In genomic region chr21:33238565-33239255, GRCh38 we compare ENCODE assay signal across 9 cellular contexts. TPM values are rescaled to one million over a fixed set of nuclear protein-coding genes. Genes with fewer than 3 reads are reported as not detected.
DNase-seq lines count a peak whose midpoint lies in the region; ATAC-seq and TF ChIP-seq lines count a peak whose summit lies in the region.
"Had no signal": no experiment of that assay in that cellular context is flagged by ENCODE, and none has a peak within 500 bp of the region (broad histone marks: within the 10 kb centered on the region; RNA-seq: fewer than 3 reads in every experiment).

No MANE protein-coding gene starts in this region.

- peak; percentile 22 for DNase-seq in AG20443 (ENCODE audit: low spot score)
- no peak for DNase-seq in T-cell
- no peak for DNase-seq in inferior parietal cortex (ENCODE audit: extremely low spot score)
- DNase-seq in SW480 (ENCODE audit: low spot score), result no peak
- no peak for DNase-seq in ecto neural progenitor cell (ENCODE audit: low spot score)
- no peak for DNase-seq in brain microvascular endothelial cell
- DNase-seq: foreskin melanocyte had no signal

- CTCF ChIA-PET in T-cell (lab: Charles Lee), result interaction anchor here (0.6 to 0.8 kb wide), 7 partner anchors 7 to 467 kb away, joined by 3 to 8 read pairs (median 4); partner anchors contain the start of gene PAXBP1 (in 1 of the 2)

- H3K4me3 Mint-ChIP-seq in T-cell, result peak overlapping the region; percentile 50 to 70 (median 70)

- POLR2A ChIA-PET in T-cell (lab: Charles Lee), result interaction anchor here (0.6 to 1.1 kb wide), 4 partner anchors 11 to 515 kb away, joined by 3 to 4 read pairs (median 3); partner anchors contain the start of gene IFNAR1 (in 1 of the 2)

- H3K27ac ChIP-seq in brain microvascular endothelial cell, result no peak overlapping the region

- H3K27me3 Mint-ChIP-seq in T-cell, result no peaks in the 10 kb centered on the region

- TF ChIP-seq CTCF in brain microvascular endothelial cell (IDR thresholded peaks at IDR 0.05; ENCODE audit: low read depth, low read length, missing control alignments), result no peak

- H3K4me3 ChIP-seq in brain microvascular endothelial cell (ENCODE audit: low read depth, low read length), result no peak overlapping the region

- in situ Hi-C loops in brain microvascular endothelial cell (cut with HindIII; ENCODE audit: low pct_ligation_motif_present, low sequenced_read_pairs), result no loop called here

- no peaks in the 10 kb centered on the region for H3K27me3 ChIP-seq in brain microvascular endothelial cell (replicated peaks)

- H3K36me3 Mint-ChIP-seq in T-cell, result peaks cover 23% of the 10 kb centered on the region

- H3K27ac Mint-ChIP-seq in T-cell, result peak overlapping the region; percentile 91 to 94

- ATAC-seq in GM19035 (IDR thresholded peaks at IDR 0.05; ENCODE audit: unreplicated experiment), result peak; percentile 89
- peak; percentile 68 for ATAC-seq in HG03060 (IDR thresholded peaks at IDR 0.05; ENCODE audit: low read depth, unreplicated experiment)
- ATAC-seq in T-cell (replicated peaks in 1 of 4), result peak; percentile 60 to 76 (median 66)

- no peaks in the 10 kb centered on the region for H3K9me3 Mint-ChIP-seq in T-cell

- no peaks in the 10 kb centered on the region for H3K36me3 ChIP-seq in brain microvascular endothelial cell (replicated peaks)

- peaks cover 89 to 91% (median 89%) of the 10 kb centered on the region in 3 donors for H3K4me1 Mint-ChIP-seq in T-cell

RNA-seq across cellular contexts. Expression of gene IFNAR2, which starts 9.0 kb away (rescaled TPM):
- total RNA-seq in T-cell, result 10 to 100 TPM; 43.7 to 80.1 (median 71.6) TPM

RNA-seq across cellular contexts. Expression of gene IL10RB, which starts 27.5 kb away (rescaled TPM):
- total RNA-seq in T-cell, result 10 to 100 TPM; 19.5 to 29.6 (median 25.6) TPM
